ENCODE assay signal across 19 cellular contexts in the genomic region with DNA sequence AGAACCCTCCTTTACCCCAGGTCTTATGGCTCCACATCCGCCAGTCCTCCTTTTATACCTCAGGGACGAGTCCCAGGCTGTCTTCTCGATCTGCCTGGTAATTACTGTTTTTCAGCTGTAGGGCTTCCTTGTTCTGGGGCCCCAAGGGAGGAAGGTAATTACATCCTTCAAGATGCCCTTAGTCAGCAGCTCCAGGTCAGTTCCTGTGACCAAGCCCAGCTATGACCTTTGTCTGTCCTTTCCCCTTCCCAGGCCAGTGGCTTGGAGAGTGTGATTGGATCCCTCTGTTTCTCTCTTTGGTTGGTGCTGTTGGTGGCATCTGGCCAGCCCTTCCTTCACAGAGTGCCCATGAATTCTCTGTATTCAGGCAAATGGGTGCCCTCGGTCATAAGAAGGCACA.
DNase-seq lines count a peak whose midpoint lies in the region; ATAC-seq, FAIRE-seq and TF ChIP-seq lines count a peak whose summit lies in the region.
"Had no signal": no experiment of that assay in that cellular context is flagged by ENCODE, and none has a peak within 500 bp of the region (broad histone marks: within the 10 kb centered on the region; RNA-seq: fewer than 3 reads in every experiment).

No MANE protein-coding gene starts in this region.

- no peak overlapping the region for H3K4me3 Mint-ChIP-seq in activated T-cell treated with anti-CD3 and anti-CD28 coated beads, Interleukin-2, amount 50 U/mL, for 24 hours
- no peak overlapping the region for H3K4me3 Mint-ChIP-seq in neural progenitor cell
- H3K4me3 Mint-ChIP-seq in chondrocyte (ENCODE audit: unreplicated experiment): no peak overlapping the region

- H3K27me3 ChIP-seq in neural progenitor cell: no peaks in the 10 kb centered on the region
- H3K27me3 ChIP-seq: heart right ventricle, MG63 had no signal

- peak overlapping the region; percentile 50 for H3K27ac Mint-ChIP-seq in activated T-cell treated with anti-CD3 and anti-CD28 coated beads, Interleukin-2, amount 50 U/mL, for 24 hours
- no peak overlapping the region for H3K27ac Mint-ChIP-seq in neural progenitor cell
- H3K27ac Mint-ChIP-seq in chondrocyte (ENCODE audit: unreplicated experiment): no peak overlapping the region

- H3K79me2 ChIP-seq in neural progenitor cell (ENCODE audit: low read depth): peaks cover 11% of the 10 kb centered on the region

- no peak overlapping the region for H3K4me3 ChIP-seq in mucosa of descending colon
- H3K4me3 ChIP-seq in neural progenitor cell: no peak overlapping the region
- H3K4me3 ChIP-seq: coronary artery, heart right ventricle, MG63, prostate gland had no signal

- TF ChIP-seq POLR2A in GM12892 (IDR thresholded peaks at IDR 0.05; ENCODE audit: low read depth, low read length): no peak

- H3K36me3 ChIP-seq in mucosa of descending colon (ENCODE audit: low read depth): no peaks in the 10 kb centered on the region
- no peaks in the 10 kb centered on the region for H3K36me3 ChIP-seq in neural progenitor cell
- H3K36me3 ChIP-seq: prostate gland had no signal

- peaks cover 32% of the 10 kb centered on the region for H3K36me3 Mint-ChIP-seq in activated T-cell treated with anti-CD3 and anti-CD28 coated beads, Interleukin-2, amount 50 U/mL, for 24 hours (ENCODE audit: low read depth)
- H3K36me3 Mint-ChIP-seq in neural progenitor cell (peaks cover 12% of the 10 kb centered on the region), chondrocyte (ENCODE audit: low read depth) (peaks cover 1% of the 10 kb centered on the region)

- H3F3A ChIP-seq in neural progenitor cell (ENCODE audit: low read depth): peaks cover 8% of the 10 kb centered on the region

- H3K9ac ChIP-seq in neural progenitor cell: no peak overlapping the region

- H3K4me2 ChIP-seq in neural progenitor cell: no peak overlapping the region

- intact Hi-C loops in mucosa of descending colon (cut with DNase I, micrococcal nuclease): no loop called here

- H3K9me3 ChIP-seq in mucosa of descending colon (no peaks in the 10 kb centered on the region), neural progenitor cell (ENCODE audit: low read depth) (no peaks in the 10 kb centered on the region)
- H3K9me3 ChIP-seq: heart right ventricle, MG63, prostate gland had no signal

- ATAC-seq in mucosa of descending colon: peak; percentile 86
- ATAC-seq: heart right ventricle had no signal

- peaks cover 10% of the 10 kb centered on the region for H3K4me1 ChIP-seq in mucosa of descending colon (ENCODE audit: low read depth)
- peaks cover 18% of the 10 kb centered on the region for H3K4me1 ChIP-seq in neural progenitor cell

- no peaks in the 10 kb centered on the region for H3K27me3 Mint-ChIP-seq in activated T-cell treated with anti-CD3 and anti-CD28 coated beads, Interleukin-2, amount 50 U/mL, for 24 hours
- H3K27me3 Mint-ChIP-seq in neural progenitor cell (ENCODE audit: insufficient read depth, low read depth): peaks cover 7% of the 10 kb centered on the region
- no peaks in the 10 kb centered on the region for H3K27me3 Mint-ChIP-seq in chondrocyte (ENCODE audit: low read depth)

- H3K4me1 Mint-ChIP-seq in activated T-cell treated with anti-CD3 and anti-CD28 coated beads, Interleukin-2, amount 50 U/mL, for 24 hours (ENCODE audit: low read depth): peaks cover 38% of the 10 kb centered on the region
- H3K4me1 Mint-ChIP-seq in neural progenitor cell: peaks cover 48% of the 10 kb centered on the region
- H3K4me1 Mint-ChIP-seq in chondrocyte (ENCODE audit: low read depth): peaks cover 44% of the 10 kb centered on the region

- no peak overlapping the region for H3K27ac ChIP-seq in neural progenitor cell
- H3K27ac ChIP-seq: coronary artery, prostate gland had no signal

- H4K20me1 ChIP-seq in neural progenitor cell (ENCODE audit: low read depth): peaks cover 30% of the 10 kb centered on the region

- no peak for FAIRE-seq in GM12892 (lab: Jason Lieb, UNC)
- FAIRE-seq: kidney, TTC549 had no signal

- no peak for TF ChIP-seq CTCF in mucosa of descending colon (IDR thresholded peaks at IDR 0.05)
- no peak for TF ChIP-seq CTCF in neural progenitor cell (IDR thresholded peaks at IDR 0.05)
- TF ChIP-seq CTCF in chondrocyte (IDR thresholded peaks at IDR 0.05): no peak

- H3K9me3 Mint-ChIP-seq in activated T-cell treated with anti-CD3 and anti-CD28 coated beads, Interleukin-2, amount 50 U/mL, for 24 hours: no peaks in the 10 kb centered on the region
- H3K9me3 Mint-ChIP-seq in neural progenitor cell (no peaks in the 10 kb centered on the region), chondrocyte (ENCODE audit: low read depth) (no peaks in the 10 kb centered on the region)

- no peak overlapping the region for H2AFZ ChIP-seq in neural progenitor cell (replicated peaks)

- no peak for DNase-seq in activated T-cell treated with anti-CD3 and anti-CD28 coated beads, Interleukin-2, amount 50 U/mL, for 24 hours
- DNase-seq in activated T-cell treated with anti-CD3 and anti-CD28 coated beads for 4 hours (no peak), SKM-1 treated with dmso at 0.1 percent for 144 hours (lab: John Stamatoyannopoulos, UW; ENCODE audit: unreplicated experiment) (peak; percentile 19), mucosa of descending colon (peak in 1 of 3 donors; percentile 19), NCI-H1417 treated with DMSO at 0.1 percent for 48 hours (lab: John Stamatoyannopoulos, UW) (no peak), neural progenitor cell (ENCODE audit: low spot score) (no peak), GM12892 (ENCODE audit: insufficient read length) (no peak), chondrocyte (ENCODE audit: low spot score) (no peak)
- DNase-seq: activated CD4-positive, alpha-beta T cell treated with anti-CD3 and anti-CD28 coated beads, Interleukin-2, amount 50 U/mL, for 48 hours; amygdala; heart right ventricle; kidney; MG63; NCI-H82; SHP77 treated with DMSO at 0.1 percent for 48 hours; stimulated activated CD4-positive, alpha-beta T cell treated with anti-CD3 and anti-CD28 coated beads, Interleukin-15, amount 100 ng/mL, for 24 hours had no signal
